In the genomic region with DNA sequence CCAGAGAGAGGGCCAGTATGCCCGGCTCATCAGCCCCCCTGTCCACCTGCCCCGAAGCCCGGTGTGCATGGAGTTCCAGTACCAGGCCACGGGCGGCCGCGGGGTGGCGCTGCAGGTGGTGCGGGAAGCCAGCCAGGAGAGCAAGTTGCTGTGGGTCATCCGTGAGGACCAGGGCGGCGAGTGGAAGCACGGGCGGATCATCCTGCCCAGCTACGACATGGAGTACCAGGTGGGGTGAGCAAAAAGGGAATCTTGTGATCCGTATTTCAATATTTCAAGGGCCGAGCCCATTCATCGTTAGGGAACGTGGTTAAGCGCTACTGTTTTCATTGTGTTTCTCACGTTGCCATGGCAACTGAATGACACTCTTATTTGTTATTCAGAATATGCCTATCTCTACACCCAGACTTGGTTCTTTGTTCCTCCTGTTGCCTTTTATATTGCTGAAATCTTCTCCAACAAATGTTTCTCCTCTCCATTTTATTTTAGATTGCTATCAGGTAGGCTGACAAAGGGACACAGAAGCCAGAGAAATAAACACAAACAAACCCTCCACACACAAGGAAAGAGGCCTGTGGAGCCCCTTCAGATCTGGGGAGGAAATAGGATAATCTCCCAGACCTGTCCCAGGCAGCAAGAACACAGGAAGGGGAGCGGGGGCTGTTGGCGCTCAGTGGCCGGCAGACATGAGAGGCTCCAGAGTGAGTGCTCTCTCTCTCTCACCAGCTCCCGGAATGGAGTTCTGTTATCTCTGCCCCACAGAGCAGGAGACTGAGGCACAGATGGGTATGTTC, we compare ENCODE assay signal across 9 cellular contexts.
DNase-seq lines count a peak whose midpoint lies in the region; ATAC-seq, FAIRE-seq and TF ChIP-seq lines count a peak whose summit lies in the region.
"Had no signal": no experiment of that assay in that cellular context is flagged by ENCODE, and none has a peak within 500 bp of the region (broad histone marks: within the 10 kb centered on the region; RNA-seq: fewer than 3 reads in every experiment).

No MANE protein-coding gene starts in this region.

- no peaks in the 10 kb centered on the region for H3K36me3 Mint-ChIP-seq in activated T-cell treated with anti-CD3 and anti-CD28 coated beads, Interleukin-2, amount 50 U/mL, for 24 hours (ENCODE audit: low read depth)

- CTCF ChIA-PET in Panc1 (lab: Charles Lee), result no interaction called here

- H3K4me3 ChIP-seq in Panc1 (ENCODE audit: low read depth in 2 of 2, low read length in 2 of 2) (no peak overlapping the region), ectodermal cell (ENCODE audit: insufficient read depth, low read depth, low read length) (no peak overlapping the region), lung (no peak overlapping the region), upper lobe of left lung (no peak overlapping the region)
- H3K4me3 ChIP-seq: tibial artery had no signal

- H3K4me1 ChIP-seq in Panc1 (ENCODE audit: control insufficient read depth, insufficient read depth, low read length) (no peaks in the 10 kb centered on the region), ectodermal cell (ENCODE audit: control insufficient read depth, insufficient read depth, low read length) (peaks cover 3% of the 10 kb centered on the region), lung (ENCODE audit: control insufficient read depth in 2 of 2, insufficient read depth in 2 of 2, low read length in 2 of 2) (peaks cover 0 to 3% of the 10 kb centered on the region in 2 donors), upper lobe of left lung (peaks cover 19 to 26% (median 24%) of the 10 kb centered on the region in 4 donors)

- no peaks in the 10 kb centered on the region for H3K36me3 ChIP-seq in Panc1 (ENCODE audit: control insufficient read depth, insufficient read depth, low read length)
- peaks cover 34% of the 10 kb centered on the region for H3K36me3 ChIP-seq in ectodermal cell (ENCODE audit: control insufficient read depth, insufficient read depth, low read length)
- H3K36me3 ChIP-seq in lung (ENCODE audit: control insufficient read depth in 2 of 2, insufficient read depth in 2 of 2, low read length in 2 of 2), result peaks cover 0 to 24% of the 10 kb centered on the region in 2 donors
- peaks cover 0 to 19% (median 3%) of the 10 kb centered on the region in 4 donors for H3K36me3 ChIP-seq in upper lobe of left lung

- H3K27me3 Mint-ChIP-seq in activated T-cell treated with anti-CD3 and anti-CD28 coated beads, Interleukin-2, amount 50 U/mL, for 24 hours, result peaks cover 55% of the 10 kb centered on the region

- ATAC-seq in Panc1, result peak; percentile 49; the same call in 1 of the 2 replicates
- ATAC-seq in lung (ENCODE audit: insufficient read depth, low FRiP score), result peak; percentile 10
- peak; percentile 66 to 70 for ATAC-seq in upper lobe of left lung (ENCODE audit: low FRiP score in 2 of 2)
- no peak for ATAC-seq in HG03439 (IDR thresholded peaks at IDR 0.05; ENCODE audit: unreplicated experiment)

- TF ChIP-seq POLR2A in upper lobe of left lung (IDR thresholded peaks at IDR 0.05) (no peak), GM12891 (IDR thresholded peaks at IDR 0.05; ENCODE audit: low read depth, low read length) (no peak)

- no TSS peak for BruUV-seq in Panc1 (replicated peaks; lab: Mats Ljungman, UMichigan)

- H3K27ac Mint-ChIP-seq in activated T-cell treated with anti-CD3 and anti-CD28 coated beads, Interleukin-2, amount 50 U/mL, for 24 hours, result no peak overlapping the region

- WGBS in ectodermal cell, 2 experiments, result 23 to 31% methylated on average over 25 of the region's 25 CpGs
- WGBS in lung, 2 donors, result 39 to 41% methylated on average over 25 of the region's 25 CpGs
- WGBS in upper lobe of left lung, 2 donors, result 39 to 59% methylated on average over 25 of the region's 25 CpGs

- no peak for FAIRE-seq in GM12891 (lab: Jason Lieb, UNC)

- intact Hi-C loops in Panc1 (cut with micrococcal nuclease; ENCODE audit: unreplicated experiment), result no loop called here

- POLR2A ChIA-PET in Panc1 (lab: Charles Lee), result no interaction called here

- H3K27ac ChIP-seq in Panc1 (ENCODE audit: low read length) (no peak overlapping the region), ectodermal cell (ENCODE audit: insufficient read depth, low read depth, low read length, poor library complexity, severe bottlenecking) (peak overlapping the region; percentile 84), lung (ENCODE audit: low read depth in 1 of 2, low read length in 1 of 2) (peak overlapping the region in 1 of 2 donors; percentile 68), upper lobe of left lung (peak overlapping the region in 3 of 4 donors; percentile 30 to 57 (median 52))
- H3K27ac ChIP-seq: tibial artery had no signal

- no peaks in the 10 kb centered on the region for H3K9me3 Mint-ChIP-seq in activated T-cell treated with anti-CD3 and anti-CD28 coated beads, Interleukin-2, amount 50 U/mL, for 24 hours

- H3K4me3 Mint-ChIP-seq in activated T-cell treated with anti-CD3 and anti-CD28 coated beads, Interleukin-2, amount 50 U/mL, for 24 hours, result no peak overlapping the region

- peak; percentile 40 for DNase-seq in activated T-cell treated with anti-CD3 and anti-CD28 coated beads, Interleukin-2, amount 50 U/mL, for 24 hours
- DNase-seq in activated T-cell treated with anti-CD3 and anti-CD28 coated beads for 4 hours (no peak), Panc1 (ENCODE audit: low read depth, low spot score) (no peak), lung (ENCODE audit: low spot score) (peak; percentile 62), upper lobe of left lung (peak in 1 of 2 donors; percentile 94), GM12891 (ENCODE audit: insufficient read length, low spot score) (no peak)

- TF ChIP-seq EP300 in upper lobe of left lung (IDR thresholded peaks at IDR 0.05), result peak in 1 of 4 donors; percentile 52

- in situ Hi-C loops in Panc1 (cut with HindIII; ENCODE audit: low pct_unique_long_range_greater_than_20kb, low sequenced_read_pairs), result no loop called here

- no peaks in the 10 kb centered on the region for H3K9me3 ChIP-seq in Panc1 (ENCODE audit: control insufficient read depth, insufficient read depth, low read depth, low read length)
- H3K9me3 ChIP-seq in ectodermal cell (ENCODE audit: control insufficient read depth, low read length), result no peaks in the 10 kb centered on the region
- no peaks in the 10 kb centered on the region for H3K9me3 ChIP-seq in lung (ENCODE audit: control insufficient read depth in 2 of 2, insufficient read depth in 1 of 2, low read length in 1 of 2)
- H3K9me3 ChIP-seq in upper lobe of left lung, result no peaks in the 10 kb centered on the region
- H3K9me3 ChIP-seq: tibial artery had no signal

- peaks cover 7% of the 10 kb centered on the region for H3K4me1 Mint-ChIP-seq in activated T-cell treated with anti-CD3 and anti-CD28 coated beads, Interleukin-2, amount 50 U/mL, for 24 hours (ENCODE audit: low read depth)

- H3K27me3 ChIP-seq in Panc1 (ENCODE audit: control insufficient read depth, insufficient read depth, low read length), result peaks cover 2% of the 10 kb centered on the region; the same call in 1 of the 2 replicates
- no peaks in the 10 kb centered on the region for H3K27me3 ChIP-seq in ectodermal cell (ENCODE audit: control insufficient read depth, insufficient read depth, low read length, poor library complexity, severe bottlenecking)
- H3K27me3 ChIP-seq in lung (ENCODE audit: control insufficient read depth, insufficient read depth), result no peaks in the 10 kb centered on the region
- H3K27me3 ChIP-seq in upper lobe of left lung, result no peaks in the 10 kb centered on the region

- peak; percentile 75 for TF ChIP-seq CTCF in Panc1 (IDR thresholded peaks at IDR 0.05)
- peak; percentile 19 for TF ChIP-seq CTCF in lung (IDR thresholded peaks at IDR 0.05; ENCODE audit: control extremely low read depth, extremely low read depth)
- peak in 5 of 6 experiments; percentile 25 to 69 (median 46) for TF ChIP-seq CTCF in upper lobe of left lung (IDR thresholded peaks at IDR 0.05)

TF ChIP-seq in GM12891, 5 proteins besides CTCF, POLR2A, EP300 and RAD21:
- TF ChIP-seq TAF1 (IDR thresholded peaks at IDR 0.05; ENCODE audit: low read depth, low read length), result no peak
- no peak for TF ChIP-seq POLR2AphosphoS5 (IDR thresholded peaks at IDR 0.05; ENCODE audit: low read depth, low read length)
- no peak for TF ChIP-seq PAX5 (IDR thresholded peaks at IDR 0.05; ENCODE audit: insufficient read depth, low read length, severe bottlenecking)
- no peak for TF ChIP-seq SPI1 (IDR thresholded peaks at IDR 0.05; ENCODE audit: low read depth, low read length)
- no peak for TF ChIP-seq POU2F2 (IDR thresholded peaks at IDR 0.05; ENCODE audit: low read depth, low read length)

Comparison
In these comparisons a context has a peak if more than half of its experiments do, and no peak if none do; other contexts are left out.
1. DNase-seq: peak in activated T-cell treated with anti-CD3 and anti-CD28 coated beads, Interleukin-2, amount 50 U/mL, for 24 hours (single experiment) and lung (single experiment); none in activated T-cell treated with anti-CD3 and anti-CD28 coated beads for 4 hours (single experiment), Panc1 (single experiment) and GM12891 (single experiment).
2. CTCF ChIP-seq: peak in every context shown above with its lines; median percentile 75 in Panc1; 46 in upper lobe of left lung; 19 in lung.